ENCODE assay signal across 1 cellular context in the genomic region with DNA sequence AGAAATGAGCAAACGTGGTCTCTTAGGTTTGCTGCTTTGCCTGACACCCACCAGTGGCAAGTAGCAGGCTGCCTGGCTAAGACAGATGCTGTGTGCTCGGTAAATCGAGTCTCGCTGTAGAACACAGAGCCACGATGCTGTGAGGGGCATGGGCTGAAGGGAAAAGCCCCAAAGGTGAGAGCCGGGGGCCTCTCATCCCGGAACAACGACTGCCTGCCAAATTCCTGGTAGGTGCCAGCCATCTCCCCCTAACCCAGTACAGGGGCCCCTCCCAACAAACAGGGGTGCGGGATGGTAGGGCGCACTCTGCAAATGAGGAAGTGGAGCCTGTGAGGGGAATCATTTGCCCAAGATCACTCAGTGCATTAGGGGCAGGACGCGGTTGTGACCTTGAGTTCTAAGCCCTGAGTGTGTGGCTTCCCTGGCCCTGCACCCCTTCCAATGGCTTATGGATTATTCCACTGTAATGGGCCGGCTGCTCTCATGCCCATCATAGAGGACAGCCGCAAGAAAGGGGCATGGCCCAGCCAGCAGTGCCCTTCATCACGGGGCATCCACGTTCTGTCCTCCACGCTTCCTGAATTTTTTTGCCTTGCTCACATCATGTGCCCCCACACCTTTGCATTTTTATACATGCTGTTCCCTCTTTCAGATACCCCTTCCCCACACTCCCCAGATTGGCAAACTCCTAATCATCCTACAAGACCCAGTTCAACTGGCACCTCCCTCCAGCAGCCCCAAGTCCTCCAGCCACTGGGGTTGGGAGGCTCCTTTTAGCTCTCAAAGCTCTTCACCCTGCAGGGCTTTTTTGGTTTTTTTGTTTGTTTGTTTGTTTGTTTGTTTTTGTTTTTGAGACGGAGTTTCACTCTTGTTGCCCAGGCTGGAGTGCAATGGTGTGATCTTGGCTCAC.
TF ChIP-seq lines count a peak whose summit lies in the region.

No MANE protein-coding gene starts in this region.

TF ChIP-seq in HepG2, 621 proteins besides CTCF, POLR2A, EP300 and RAD21 (continued from another document):
- TF ChIP-seq SMARCE1 (IDR thresholded peaks at IDR 0.05; ENCODE audit: borderline replicate concordance) = no peak
- TF ChIP-seq JUNB (CRISPR knock-in tag; IDR thresholded peaks at IDR 0.05; ENCODE audit: borderline replicate concordance) = no peak
